In the genomic region with DNA sequence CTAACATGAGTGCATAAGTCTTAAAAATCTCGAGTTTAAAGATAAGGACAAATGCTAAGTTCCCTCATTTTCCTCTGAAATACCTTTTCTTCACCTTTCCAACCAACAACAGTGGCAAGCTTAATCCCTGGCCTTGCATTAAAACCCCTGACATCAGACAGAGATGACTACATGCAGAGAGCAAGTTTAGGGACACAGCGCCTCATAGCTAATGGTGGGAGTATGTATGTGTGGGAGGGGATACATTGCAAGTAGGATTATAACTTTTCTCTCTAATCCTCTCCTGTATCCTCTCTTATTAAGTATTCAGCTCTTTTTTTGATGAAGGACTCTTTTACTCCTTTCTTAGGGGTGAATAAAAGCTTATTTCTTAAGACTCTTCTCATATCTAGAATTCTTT, we compare ENCODE assay signal across 1 cellular context.
TF ChIP-seq lines count a peak whose summit lies in the region.

No MANE protein-coding gene starts in this region.

TF ChIP-seq in GM12878, 131 proteins besides CTCF, POLR2A, EP300 and RAD21 (continued from another document):
- TF ChIP-seq ZBTB40 (IDR thresholded peaks at IDR 0.05; ENCODE audit: borderline replicate concordance) (no peak), ESRRA (IDR thresholded peaks at IDR 0.05; ENCODE audit: low read length) (no peak), SMARCA5 (IDR thresholded peaks at IDR 0.05) (no peak), MXI1 (IDR thresholded peaks at IDR 0.05; ENCODE audit: low read depth, low read length) (no peak), ZSCAN29 (IDR thresholded peaks at IDR 0.05) (no peak), EED (IDR thresholded peaks at IDR 0.05; ENCODE audit: low read depth) (no peak), RAD51 (IDR thresholded peaks at IDR 0.05) (no peak), CHD1 (IDR thresholded peaks at IDR 0.05; ENCODE audit: low read depth, low read length) (no peak)
